ENCODE assay signal across 8 cellular contexts in the genomic region with DNA sequence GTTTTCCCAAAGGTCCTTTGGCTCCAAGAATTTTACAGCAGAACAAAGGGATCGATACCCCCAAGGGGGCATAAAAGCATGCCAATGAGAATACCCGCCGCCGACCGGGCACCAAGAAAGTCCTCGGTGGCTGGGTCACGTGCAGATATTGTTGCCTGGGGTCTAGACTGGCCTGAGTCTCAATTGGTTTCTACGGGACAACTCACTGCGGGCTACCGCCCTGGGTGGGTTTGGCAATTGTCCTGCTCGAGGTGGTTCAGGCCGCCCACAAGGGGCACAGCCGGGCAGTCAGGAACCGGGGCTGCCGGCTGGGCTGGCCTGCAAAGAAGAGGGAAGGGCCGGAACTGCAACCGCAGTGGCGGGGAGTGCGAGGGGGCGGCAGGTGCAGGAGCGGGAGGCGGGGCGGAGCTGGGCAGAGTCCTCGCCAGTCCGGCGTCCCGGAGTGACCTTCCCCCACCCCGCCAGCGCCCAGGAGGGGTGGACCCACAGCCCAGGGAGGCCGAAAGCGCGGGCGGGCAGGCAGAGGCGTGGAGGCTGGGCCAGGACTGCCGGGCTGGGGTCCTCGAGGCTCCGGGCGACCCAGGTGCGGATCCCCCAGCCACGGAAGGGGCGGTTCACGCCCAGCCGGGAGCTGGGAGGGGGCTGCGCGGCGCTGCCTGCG. TPM values are rescaled to one million over a fixed set of nuclear protein-coding genes. Genes with fewer than 3 reads are reported as not detected.
DNase-seq lines count a peak whose midpoint lies in the region; ATAC-seq and TF ChIP-seq lines count a peak whose summit lies in the region.

No MANE protein-coding gene starts in this region.

- H3K9me3 ChIP-seq in OCI-LY1 (ENCODE audit: low read length): no peaks in the 10 kb centered on the region
- H3K9me3 ChIP-seq in left ventricle myocardium inferior (replicated peaks): no peaks in the 10 kb centered on the region

- H3K9me2 ChIP-seq in OCI-LY1 (ENCODE audit: low read depth, low read length): no peaks in the 10 kb centered on the region

- H3K27me3 ChIP-seq in OCI-LY1 (ENCODE audit: insufficient read depth, low read length) (no peaks in the 10 kb centered on the region), left ventricle myocardium inferior (ENCODE audit: low read depth) (no peaks in the 10 kb centered on the region)

- H3F3A ChIP-seq in OCI-LY1 (ENCODE audit: insufficient read depth, low read length): no peaks in the 10 kb centered on the region

- ATAC-seq in GM19397 (IDR thresholded peaks at IDR 0.05; ENCODE audit: unreplicated experiment) (peak; percentile 38), HG03442 (IDR thresholded peaks at IDR 0.05; ENCODE audit: unreplicated experiment) (peak; percentile 19)
- ATAC-seq in activated naive CD8-positive, alpha-beta T cell treated with anti-CD3 and anti-CD28 coated beads, Interleukin-2, amount 50 U/mL, for 24 hours: no peak

- DNase-seq in DMS153 treated with DMSO at 0.1 percent for 48 hours (lab: John Stamatoyannopoulos, UW; ENCODE audit: unreplicated experiment): peak; percentile 91
- peak; percentile 34 for DNase-seq in activated naive CD8-positive, alpha-beta T cell treated with anti-CD3 and anti-CD28 coated beads, Interleukin-2, amount 50 U/mL, for 24 hours
- peak; percentile 81 for DNase-seq in left ventricle myocardium inferior
- DNase-seq in posterior cingulate gyrus: peak; percentile 75 to 98 (median 80)
- no peak for DNase-seq in OCI-M2 (lab: John Stamatoyannopoulos, UW; ENCODE audit: unreplicated experiment)

- no peak overlapping the region for H3K27ac Mint-ChIP-seq in activated naive CD8-positive, alpha-beta T cell treated with anti-CD3 and anti-CD28 coated beads, Interleukin-2, amount 50 U/mL, for 24 hours

- no peaks in the 10 kb centered on the region for H3K9me3 Mint-ChIP-seq in activated naive CD8-positive, alpha-beta T cell treated with anti-CD3 and anti-CD28 coated beads, Interleukin-2, amount 50 U/mL, for 24 hours

- H3K4me3 ChIP-seq in OCI-LY1 (ENCODE audit: low read depth, low read length, poor library complexity, severe bottlenecking): peak overlapping the region; percentile 90
- H3K4me3 ChIP-seq in left ventricle myocardium inferior: peak overlapping the region; percentile 94

- peak overlapping the region; percentile 85 for H3K4me3 Mint-ChIP-seq in activated naive CD8-positive, alpha-beta T cell treated with anti-CD3 and anti-CD28 coated beads, Interleukin-2, amount 50 U/mL, for 24 hours

- peaks cover 39% of the 10 kb centered on the region for H3K4me1 Mint-ChIP-seq in activated naive CD8-positive, alpha-beta T cell treated with anti-CD3 and anti-CD28 coated beads, Interleukin-2, amount 50 U/mL, for 24 hours

- intact Hi-C loops in left ventricle myocardium inferior (cut with micrococcal nuclease): no loop called here
- intact Hi-C loops in posterior cingulate gyrus (cut with DNase I): loop anchor here (5.0 kb wide), 2 partner anchors 143 to 468 kb away; no protein-coding TSS in a partner anchor

- H3K27me3 Mint-ChIP-seq in activated naive CD8-positive, alpha-beta T cell treated with anti-CD3 and anti-CD28 coated beads, Interleukin-2, amount 50 U/mL, for 24 hours: peaks cover 18% of the 10 kb centered on the region

- peaks cover 5% of the 10 kb centered on the region for H3K79me2 ChIP-seq in OCI-LY1 (ENCODE audit: insufficient read depth, low read length)

- H3K27ac ChIP-seq in OCI-LY1 (ENCODE audit: low read depth, low read length, poor library complexity, severe bottlenecking) (no peak overlapping the region), left ventricle myocardium inferior (replicated peaks) (peak overlapping the region; percentile 97)

- H3K9ac ChIP-seq in OCI-LY1 (ENCODE audit: low read length): peak overlapping the region; percentile 66

- peak overlapping the region; percentile 18; the same call in 1 of the 2 replicates for H2AFZ ChIP-seq in OCI-LY1 (ENCODE audit: low read length)

- peak overlapping the region; percentile 87 for H3K4me2 ChIP-seq in OCI-LY1 (ENCODE audit: low read length)

- no peaks in the 10 kb centered on the region for H4K20me1 ChIP-seq in OCI-LY1 (ENCODE audit: insufficient read depth, low read length)

- H3K36me3 ChIP-seq in OCI-LY1 (ENCODE audit: insufficient read depth, low read length): no peaks in the 10 kb centered on the region
- no peaks in the 10 kb centered on the region for H3K36me3 ChIP-seq in left ventricle myocardium inferior

- H3K4me1 ChIP-seq in OCI-LY1 (ENCODE audit: insufficient read depth, low read length, severe bottlenecking) (peaks cover 42% of the 10 kb centered on the region), left ventricle myocardium inferior (peaks cover 57% of the 10 kb centered on the region)

- no peaks in the 10 kb centered on the region for H3K36me3 Mint-ChIP-seq in activated naive CD8-positive, alpha-beta T cell treated with anti-CD3 and anti-CD28 coated beads, Interleukin-2, amount 50 U/mL, for 24 hours (ENCODE audit: low read depth)

- TF ChIP-seq CTCF in OCI-LY1 (IDR thresholded peaks at IDR 0.05; ENCODE audit: low read length) (no peak), left ventricle myocardium inferior (IDR thresholded peaks at IDR 0.05; ENCODE audit: borderline replicate concordance) (no peak)

RNA-seq across cellular contexts. Expression of gene ATP1B1, which starts 0.9 kb away (rescaled TPM):
- 385 TPM for total RNA-seq in left ventricle myocardium inferior
